In the genomic region with DNA sequence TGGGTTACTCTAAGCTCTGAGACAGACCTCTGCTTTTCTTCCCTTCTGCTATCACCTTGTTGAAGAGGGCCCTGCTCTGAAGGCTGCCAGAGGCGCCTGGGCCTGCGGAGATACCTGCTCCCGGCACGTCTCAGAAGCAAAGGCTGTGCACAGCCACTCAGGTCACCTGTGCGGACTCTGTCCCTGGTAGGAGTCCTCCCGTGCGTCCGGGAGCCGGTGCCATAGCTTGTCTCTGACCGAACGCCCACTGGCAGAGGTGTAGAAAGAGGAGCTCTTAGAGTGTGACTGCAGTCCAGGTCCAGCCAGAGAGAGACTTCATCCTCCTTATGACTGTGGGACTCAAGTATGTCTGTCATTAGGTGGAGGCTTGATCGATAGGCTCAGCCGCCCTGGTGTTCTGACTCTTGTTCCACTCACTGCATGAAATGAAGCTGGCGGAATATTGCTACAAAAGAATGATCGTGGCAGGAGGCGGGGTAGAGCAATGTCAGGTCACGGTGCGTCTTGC, we compare ENCODE assay signal across 2 cellular contexts.
A peak's percentile ranks its signal among the peaks of the same experiment; 100 is the strongest.
TF ChIP-seq lines count a peak whose summit lies in the region.

No MANE protein-coding gene starts in this region.

TF ChIP-seq in WTC11, 78 proteins besides CTCF, POLR2A, EP300 and RAD21:
- TF ChIP-seq ZNF281 (CRISPR knock-in tag; IDR thresholded peaks at IDR 0.05) (no peak), TP53 (CRISPR knock-in tag; IDR thresholded peaks at IDR 0.05) (no peak), PRDM15 (CRISPR knock-in tag; IDR thresholded peaks at IDR 0.05) (peak; percentile 55; the same call in 1 of the 2 replicates), MXD4 (CRISPR knock-in tag; IDR thresholded peaks at IDR 0.05; ENCODE audit: borderline replicate concordance) (no peak)
- TF ChIP-seq, protein P1, sequence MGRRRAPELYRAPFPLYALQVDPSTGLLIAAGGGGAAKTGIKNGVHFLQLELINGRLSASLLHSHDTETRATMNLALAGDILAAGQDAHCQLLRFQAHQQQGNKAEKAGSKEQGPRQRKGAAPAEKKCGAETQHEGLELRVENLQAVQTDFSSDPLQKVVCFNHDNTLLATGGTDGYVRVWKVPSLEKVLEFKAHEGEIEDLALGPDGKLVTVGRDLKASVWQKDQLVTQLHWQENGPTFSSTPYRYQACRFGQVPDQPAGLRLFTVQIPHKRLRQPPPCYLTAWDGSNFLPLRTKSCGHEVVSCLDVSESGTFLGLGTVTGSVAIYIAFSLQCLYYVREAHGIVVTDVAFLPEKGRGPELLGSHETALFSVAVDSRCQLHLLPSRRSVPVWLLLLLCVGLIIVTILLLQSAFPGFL (CRISPR knock-in tag; IDR thresholded peaks at IDR 0.05; ENCODE audit: borderline replicate concordance) = no peak

TF ChIP-seq in H1, 55 proteins besides CTCF, POLR2A, EP300 and RAD21:
- TF ChIP-seq SIX5 (IDR thresholded peaks at IDR 0.05; ENCODE audit: low read depth, low read length) (no peak), HDAC6 (IDR thresholded peaks at IDR 0.05; ENCODE audit: low read depth, low read length) (no peak), TEAD4 (IDR thresholded peaks at IDR 0.05; ENCODE audit: low read depth, low read length) (no peak), PHF8 (conservative IDR thresholded peaks at IDR 0.05; ENCODE audit: low read depth, low read length) (no peak), CBX8 (IDR thresholded peaks at IDR 0.05; ENCODE audit: borderline replicate concordance, low read depth, low read length) (no peak), POLR2AphosphoS5 (IDR thresholded peaks at IDR 0.05; ENCODE audit: low read depth, low read length) (no peak), RBBP5 (IDR thresholded peaks at IDR 0.05; ENCODE audit: borderline replicate concordance, low read depth, low read length) (no peak)
- TF ChIP-seq, protein P2, sequence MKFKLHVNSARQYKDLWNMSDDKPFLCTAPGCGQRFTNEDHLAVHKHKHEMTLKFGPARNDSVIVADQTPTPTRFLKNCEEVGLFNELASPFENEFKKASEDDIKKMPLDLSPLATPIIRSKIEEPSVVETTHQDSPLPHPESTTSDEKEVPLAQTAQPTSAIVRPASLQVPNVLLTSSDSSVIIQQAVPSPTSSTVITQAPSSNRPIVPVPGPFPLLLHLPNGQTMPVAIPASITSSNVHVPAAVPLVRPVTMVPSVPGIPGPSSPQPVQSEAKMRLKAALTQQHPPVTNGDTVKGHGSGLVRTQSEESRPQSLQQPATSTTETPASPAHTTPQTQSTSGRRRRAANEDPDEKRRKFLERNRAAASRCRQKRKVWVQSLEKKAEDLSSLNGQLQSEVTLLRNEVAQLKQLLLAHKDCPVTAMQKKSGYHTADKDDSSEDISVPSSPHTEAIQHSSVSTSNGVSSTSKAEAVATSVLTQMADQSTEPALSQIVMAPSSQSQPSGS (IDR thresholded peaks at IDR 0.05; ENCODE audit: low read length) = no peak
